In the genomic region with DNA sequence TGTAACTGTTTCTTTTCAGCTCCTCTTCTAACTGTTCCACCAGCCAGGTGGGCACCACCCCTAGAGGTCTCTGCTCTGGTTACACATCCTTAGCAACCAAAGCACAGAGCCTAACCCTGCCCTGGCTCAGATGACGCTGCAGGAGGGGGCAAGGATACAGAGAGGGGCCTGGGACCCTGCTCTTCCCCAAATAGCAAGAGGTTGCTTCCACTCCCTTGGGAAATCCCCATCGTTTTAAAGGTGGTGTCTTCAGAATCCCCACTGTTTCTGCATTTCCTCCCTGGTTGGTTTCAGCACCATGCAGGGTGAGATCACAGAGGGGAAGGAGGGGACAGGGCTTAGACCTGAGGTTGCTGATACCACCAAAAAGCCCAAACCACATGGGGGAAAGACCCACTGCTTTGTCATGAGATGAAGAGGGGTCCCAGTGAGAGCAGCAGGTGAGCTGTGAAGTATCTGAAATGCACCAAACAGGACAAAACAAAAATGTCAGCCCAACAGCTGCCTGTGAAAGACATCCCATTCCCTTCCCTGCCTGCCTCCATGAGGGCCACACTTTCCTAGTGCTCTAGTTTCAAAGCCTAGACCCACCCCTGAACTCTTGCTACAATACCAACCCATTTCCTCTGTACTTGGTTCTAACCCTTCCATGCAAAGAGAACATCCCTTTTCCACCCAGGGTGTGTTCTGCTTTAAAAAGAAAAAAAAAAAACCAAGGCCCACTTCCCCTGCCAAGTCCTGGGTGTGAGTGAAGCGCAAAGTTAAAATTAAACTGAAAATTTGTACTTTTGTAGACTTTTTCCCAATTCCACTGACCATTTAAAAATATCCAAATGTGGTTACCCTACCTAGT, we compare ENCODE assay signal across 9 cellular contexts. TPM values are rescaled to one million over a fixed set of nuclear protein-coding genes. Genes with fewer than 3 reads are reported as not detected.
DNase-seq lines count a peak whose midpoint lies in the region; ATAC-seq and TF ChIP-seq lines count a peak whose summit lies in the region.
"Had no signal": no experiment of that assay in that cellular context is flagged by ENCODE, and none has a peak within 500 bp of the region (broad histone marks: within the 10 kb centered on the region; RNA-seq: fewer than 3 reads in every experiment).

No MANE protein-coding gene starts in this region.

- peaks cover 88% of the 10 kb centered on the region for H3K4me1 Mint-ChIP-seq in GM23338
- H3K4me1 Mint-ChIP-seq in activated naive CD4-positive, alpha-beta T cell treated with anti-CD3 and anti-CD28 coated beads, Interleukin-2, amount 50 U/mL, for 24 hours: peaks cover 79% of the 10 kb centered on the region

- no peaks in the 10 kb centered on the region for H3F3A ChIP-seq in GM23338 (replicated peaks; ENCODE audit: low read depth)

- H3K4me3 ChIP-seq in GM12864 (ENCODE audit: low read depth, low read length) (no peak overlapping the region), GM23338 (peak overlapping the region; percentile 3; the same call in 1 of the 2 replicates)

- TF ChIP-seq CTCF in GM12864 (IDR thresholded peaks at IDR 0.05; ENCODE audit: low read depth, low read length, missing control alignments) (peak; percentile 26), GM23338 (conservative IDR thresholded peaks at IDR 0.05; ENCODE audit: low read depth in 2 of 2) (no peak)

- H3K4me2 ChIP-seq in GM23338: peak overlapping the region; percentile 46

- peak overlapping the region; percentile 90 for H3K27ac Mint-ChIP-seq in GM23338
- H3K27ac Mint-ChIP-seq in activated naive CD4-positive, alpha-beta T cell treated with anti-CD3 and anti-CD28 coated beads, Interleukin-2, amount 50 U/mL, for 24 hours: peak overlapping the region; percentile 95

- H2AFZ ChIP-seq in GM23338: no peak overlapping the region

- ATAC-seq in GM23338 (peak; percentile 48), left lobe of liver (no peak)

- peaks cover 21% of the 10 kb centered on the region for H3K27me3 Mint-ChIP-seq in GM23338 (ENCODE audit: insufficient read depth, low read depth, poor library complexity)
- H3K27me3 Mint-ChIP-seq in activated naive CD4-positive, alpha-beta T cell treated with anti-CD3 and anti-CD28 coated beads, Interleukin-2, amount 50 U/mL, for 24 hours: no peaks in the 10 kb centered on the region

- H3K36me3 ChIP-seq in GM23338 (ENCODE audit: insufficient read depth): peaks cover 5% of the 10 kb centered on the region

- peaks cover 50% of the 10 kb centered on the region for H3K36me3 Mint-ChIP-seq in GM23338 (ENCODE audit: low read depth)
- peaks cover 4% of the 10 kb centered on the region for H3K36me3 Mint-ChIP-seq in activated naive CD4-positive, alpha-beta T cell treated with anti-CD3 and anti-CD28 coated beads, Interleukin-2, amount 50 U/mL, for 24 hours

- H3K4me3 Mint-ChIP-seq in GM23338: peak overlapping the region; percentile 54; the same call in 2 of the 3 replicates
- peak overlapping the region; percentile 73 for H3K4me3 Mint-ChIP-seq in activated naive CD4-positive, alpha-beta T cell treated with anti-CD3 and anti-CD28 coated beads, Interleukin-2, amount 50 U/mL, for 24 hours

- no peaks in the 10 kb centered on the region for H3K9me2 ChIP-seq in GM23338 (ENCODE audit: insufficient read depth)

- H3K27ac ChIP-seq in GM23338 (ENCODE audit: low read depth): peak overlapping the region; percentile 78; the same call in 1 of the 2 replicates
- H3K27ac ChIP-seq: epithelial cell of prostate had no signal

- DNase-seq in GM12864 (ENCODE audit: low read depth): peak; percentile 72
- DNase-seq in GM23338 (ENCODE audit: low spot score): peak; percentile 36
- DNase-seq in NOMO-1 treated with dmso at 0.1 percent for 144 hours (lab: John Stamatoyannopoulos, UW; ENCODE audit: unreplicated experiment): peak; percentile 45
- DNase-seq in stimulated activated CD4-positive, alpha-beta T cell treated with anti-CD3 and anti-CD28 coated beads, Interleukin-4, amount 100 ng/mL, for 4 hours: peak; percentile 14 to 52
- no peak for DNase-seq in left lobe of liver (ENCODE audit: low spot score)
- DNase-seq in GDM1 (lab: John Stamatoyannopoulos, UW): no peak
- DNase-seq in cerebellum (ENCODE audit: low spot score): no peak

- no peaks in the 10 kb centered on the region; the same call in 2 of the 3 replicates for H3K9me3 Mint-ChIP-seq in GM23338
- no peaks in the 10 kb centered on the region for H3K9me3 Mint-ChIP-seq in activated naive CD4-positive, alpha-beta T cell treated with anti-CD3 and anti-CD28 coated beads, Interleukin-2, amount 50 U/mL, for 24 hours

- H4K20me1 ChIP-seq in GM23338 (replicated peaks; ENCODE audit: insufficient read depth): peaks cover 54% of the 10 kb centered on the region

- no peaks in the 10 kb centered on the region for H3K27me3 ChIP-seq in GM23338 (ENCODE audit: insufficient read depth)

- H3K79me2 ChIP-seq in GM23338 (replicated peaks; ENCODE audit: insufficient read depth): peaks cover 96% of the 10 kb centered on the region

- H3K4me1 ChIP-seq in GM23338 (ENCODE audit: insufficient read depth): peaks cover 76% of the 10 kb centered on the region

TF ChIP-seq in GM23338, 12 proteins besides CTCF, POLR2A, EP300 and RAD21:
- no peak for TF ChIP-seq ZNF331 (CRISPR knock-in tag; IDR thresholded peaks at IDR 0.05; ENCODE audit: low read depth)
- TF ChIP-seq, protein P1, sequence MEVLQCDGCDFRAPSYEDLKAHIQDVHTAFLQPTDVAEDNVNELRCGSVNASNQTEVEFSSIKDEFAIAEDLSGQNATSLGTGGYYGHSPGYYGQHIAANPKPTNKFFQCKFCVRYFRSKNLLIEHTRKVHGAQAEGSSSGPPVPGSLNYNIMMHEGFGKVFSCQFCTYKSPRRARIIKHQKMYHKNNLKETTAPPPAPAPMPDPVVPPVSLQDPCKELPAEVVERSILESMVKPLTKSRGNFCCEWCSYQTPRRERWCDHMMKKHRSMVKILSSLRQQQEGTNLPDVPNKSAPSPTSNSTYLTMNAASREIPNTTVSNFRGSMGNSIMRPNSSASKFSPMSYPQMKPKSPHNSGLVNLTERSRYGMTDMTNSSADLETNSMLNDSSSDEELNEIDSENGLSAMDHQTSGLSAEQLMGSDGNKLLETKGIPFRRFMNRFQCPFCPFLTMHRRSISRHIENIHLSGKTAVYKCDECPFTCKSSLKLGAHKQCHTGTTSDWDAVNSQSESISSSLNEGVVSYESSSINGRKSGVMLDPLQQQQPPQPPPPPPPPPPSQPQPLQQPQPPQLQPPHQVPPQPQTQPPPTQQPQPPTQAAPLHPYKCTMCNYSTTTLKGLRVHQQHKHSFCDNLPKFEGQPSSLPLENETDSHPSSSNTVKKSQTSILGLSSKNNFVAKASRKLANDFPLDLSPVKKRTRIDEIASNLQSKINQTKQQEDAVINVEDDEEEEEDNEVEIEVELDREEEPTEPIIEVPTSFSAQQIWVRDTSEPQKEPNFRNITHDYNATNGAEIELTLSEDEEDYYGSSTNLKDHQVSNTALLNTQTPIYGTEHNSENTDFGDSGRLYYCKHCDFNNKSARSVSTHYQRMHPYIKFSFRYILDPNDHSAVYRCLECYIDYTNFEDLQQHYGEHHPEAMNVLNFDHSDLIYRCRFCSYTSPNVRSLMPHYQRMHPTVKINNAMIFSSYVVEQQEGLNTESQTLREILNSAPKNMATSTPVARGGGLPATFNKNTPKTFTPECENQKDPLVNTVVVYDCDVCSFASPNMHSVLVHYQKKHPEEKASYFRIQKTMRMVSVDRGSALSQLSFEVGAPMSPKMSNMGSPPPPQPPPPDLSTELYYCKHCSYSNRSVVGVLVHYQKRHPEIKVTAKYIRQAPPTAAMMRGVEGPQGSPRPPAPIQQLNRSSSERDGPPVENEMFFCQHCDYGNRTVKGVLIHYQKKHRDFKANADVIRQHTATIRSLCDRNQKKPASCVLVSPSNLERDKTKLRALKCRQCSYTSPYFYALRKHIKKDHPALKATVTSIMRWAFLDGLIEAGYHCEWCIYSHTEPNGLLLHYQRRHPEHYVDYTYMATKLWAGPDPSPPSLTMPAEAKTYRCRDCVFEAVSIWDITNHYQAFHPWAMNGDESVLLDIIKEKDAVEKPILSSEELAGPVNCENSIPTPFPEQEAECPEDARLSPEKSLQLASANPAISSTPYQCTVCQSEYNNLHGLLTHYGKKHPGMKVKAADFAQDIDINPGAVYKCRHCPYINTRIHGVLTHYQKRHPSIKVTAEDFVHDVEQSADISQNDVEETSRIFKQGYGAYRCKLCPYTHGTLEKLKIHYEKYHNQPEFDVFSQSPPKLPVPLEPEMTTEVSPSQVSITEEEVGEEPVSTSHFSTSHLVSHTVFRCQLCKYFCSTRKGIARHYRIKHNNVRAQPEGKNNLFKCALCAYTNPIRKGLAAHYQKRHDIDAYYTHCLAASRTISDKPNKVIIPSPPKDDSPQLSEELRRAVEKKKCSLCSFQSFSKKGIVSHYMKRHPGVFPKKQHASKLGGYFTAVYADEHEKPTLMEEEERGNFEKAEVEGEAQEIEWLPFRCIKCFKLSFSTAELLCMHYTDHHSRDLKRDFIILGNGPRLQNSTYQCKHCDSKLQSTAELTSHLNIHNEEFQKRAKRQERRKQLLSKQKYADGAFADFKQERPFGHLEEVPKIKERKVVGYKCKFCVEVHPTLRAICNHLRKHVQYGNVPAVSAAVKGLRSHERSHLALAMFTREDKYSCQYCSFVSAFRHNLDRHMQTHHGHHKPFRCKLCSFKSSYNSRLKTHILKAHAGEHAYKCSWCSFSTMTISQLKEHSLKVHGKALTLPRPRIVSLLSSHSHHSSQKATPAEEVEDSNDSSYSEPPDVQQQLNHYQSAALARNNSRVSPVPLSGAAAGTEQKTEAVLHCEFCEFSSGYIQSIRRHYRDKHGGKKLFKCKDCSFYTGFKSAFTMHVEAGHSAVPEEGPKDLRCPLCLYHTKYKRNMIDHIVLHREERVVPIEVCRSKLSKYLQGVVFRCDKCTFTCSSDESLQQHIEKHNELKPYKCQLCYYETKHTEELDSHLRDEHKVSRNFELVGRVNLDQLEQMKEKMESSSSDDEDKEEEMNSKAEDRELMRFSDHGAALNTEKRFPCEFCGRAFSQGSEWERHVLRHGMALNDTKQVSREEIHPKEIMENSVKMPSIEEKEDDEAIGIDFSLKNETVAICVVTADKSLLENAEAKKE (CRISPR knock-in tag; IDR thresholded peaks at IDR 0.05): 0 out of 2 replicates have a peak, but pooled peaks have one; percentile 53

RNA-seq across cellular contexts. Expression of a gene that starts 29.0 kb away (rescaled TPM):
- total RNA-seq in GM23338 (2014; rRNA removed; shearing (Covaris generic)): 190 and 204 TPM in 2 replicates
- 291 and 304 TPM in 2 replicates for polyA plus RNA-seq in GM23338 (2016; fragmentation: Nextera tagmentation; extraction: Ambion mirVana)
- total RNA-seq in left lobe of liver (41.5 TPM), cerebellum (82.8 TPM)

Comparison
In these comparisons a context has a peak if more than half of its experiments do, and no peak if none do; other contexts are left out.
1. DNase-seq: peak in GM12864 (single experiment), GM23338 (single experiment), NOMO-1 treated with dmso at 0.1 percent for 144 hours (single experiment) and stimulated activated CD4-positive, alpha-beta T cell treated with anti-CD3 and anti-CD28 coated beads, Interleukin-4, amount 100 ng/mL, for 4 hours (2 of 2); none in left lobe of liver (single experiment), GDM1 (single experiment) and cerebellum (single experiment).